ENCODE assay signal across 24 cellular contexts in genomic region chr10:128877936-128878335, GRCh38.
"Had no signal": no experiment of that assay in that cellular context is flagged by ENCODE, and none has a peak within 500 bp of the region (broad histone marks: within the 10 kb centered on the region; RNA-seq: fewer than 3 reads in every experiment).

No MANE protein-coding gene starts in this region.

- ATAC-seq: HepG2 had no signal

- H3K27me3 ChIP-seq: MG63, SJSA1 had no signal

- H3K27ac ChIP-seq: SJSA1, SK-N-MC had no signal

- DNase-seq: IMR-90, Karpas-422, KG1, MG63, NCI-H1092, NCI-H1105 treated with DMSO at 0.1 percent for 48 hours, NCI-H1417 treated with DMSO at 0.1 percent for 48 hours, NCI-H146, NCI-H1694 treated with DMSO at 0.1 percent for 48 hours, NCI-H1930, NCI-H2081, NCI-H2171, NCI-H345, NCI-H446 treated with DMSO at 0.1 percent for 48 hours, NCI-H510A treated with DMSO at 0.1 percent for 48 hours, NCI-H526, NCI-H82, Right ventricle myocardium superior, RPMI8226, SIG-M5 had no signal

- H3K4me3 ChIP-seq: MG63, SJSA1, SK-N-MC had no signal

- H3K36me3 ChIP-seq: MG63, SJSA1 had no signal

- FAIRE-seq: HepG2, RCC 7860 had no signal

- H3K4me1 ChIP-seq: SJSA1 had no signal

- H3K9me3 ChIP-seq: MG63 had no signal
